Comparison of ENCODE assay signal across 19 cellular contexts in genomic region chr16:57621521-57622268, GRCh38. TPM values are rescaled to one million over a fixed set of nuclear protein-coding genes. Genes with fewer than 3 reads are reported as not detected.
DNase-seq lines count a peak whose midpoint lies in the region; ATAC-seq, FAIRE-seq and TF ChIP-seq lines count a peak whose summit lies in the region.
"Had no signal": no experiment of that assay in that cellular context is flagged by ENCODE, and none has a peak within 500 bp of the region (broad histone marks: within the 10 kb centered on the region; RNA-seq: fewer than 3 reads in every experiment).

No MANE protein-coding gene starts in this region.

- peak overlapping the region; percentile 26 for H3K27ac Mint-ChIP-seq in astrocyte (ENCODE audit: unreplicated experiment)

- FAIRE-seq in astrocyte (lab: Jason Lieb, UNC), result no peak

- H3K4me2 ChIP-seq in astrocyte (ENCODE audit: low read length), result no peak overlapping the region
- H3K4me2 ChIP-seq in SK-N-SH, result no peak overlapping the region

- H3K4me3 ChIP-seq in astrocyte (ENCODE audit: insufficient read depth, low read depth, low read length), result no peak overlapping the region
- no peak overlapping the region for H3K4me3 ChIP-seq in left lung
- no peak overlapping the region for H3K4me3 ChIP-seq in SK-N-SH (ENCODE audit: low read depth in 2 of 2, low read length in 1 of 2)

- H3K9me2 ChIP-seq in SK-N-SH, result no peaks in the 10 kb centered on the region

- TF ChIP-seq CTCF in astrocyte (IDR thresholded peaks at IDR 0.05; ENCODE audit: insufficient read depth, low read depth, low read length), result no peak
- TF ChIP-seq CTCF in left lung (IDR thresholded peaks at IDR 0.05), result no peak
- no peak for TF ChIP-seq CTCF in SK-N-SH (IDR thresholded peaks at IDR 0.05)

- ATAC-seq in left lung, result no peak
- no peak for ATAC-seq in HG03432 (IDR thresholded peaks at IDR 0.05; ENCODE audit: unreplicated experiment)
- ATAC-seq: activated naive CD4-positive, alpha-beta T cell treated with anti-CD3 and anti-CD28 coated beads, Interleukin-2, amount 50 U/mL, for 72 hours; left lobe of liver had no signal

- H4K20me1 ChIP-seq in astrocyte (ENCODE audit: insufficient read depth, low read length), result no peaks in the 10 kb centered on the region
- no peaks in the 10 kb centered on the region for H4K20me1 ChIP-seq in SK-N-SH (ENCODE audit: insufficient read depth)

- no peaks in the 10 kb centered on the region for H3K27me3 ChIP-seq in astrocyte (ENCODE audit: insufficient read depth, low read length)
- no peaks in the 10 kb centered on the region for H3K27me3 ChIP-seq in left lung
- no peaks in the 10 kb centered on the region for H3K27me3 ChIP-seq in SK-N-SH (ENCODE audit: insufficient read depth)

- no peak overlapping the region for H3K9ac ChIP-seq in astrocyte (ENCODE audit: low read length)
- no peak overlapping the region for H3K9ac ChIP-seq in SK-N-SH

- intact Hi-C loops in left lung (cut with DNase I), result no loop called here

- H3K79me2 ChIP-seq in astrocyte (ENCODE audit: insufficient read depth, low read length) (no peaks in the 10 kb centered on the region), SK-N-SH (ENCODE audit: insufficient read depth) (no peaks in the 10 kb centered on the region)

- TF ChIP-seq EP300 in SK-N-SH (IDR thresholded peaks at IDR 0.05; ENCODE audit: borderline replicate concordance in 1 of 2, low read depth in 1 of 2, low read length in 1 of 2), result no peak

- H3K27ac ChIP-seq in astrocyte (ENCODE audit: low read depth, low read length), result no peak overlapping the region
- no peak overlapping the region for H3K27ac ChIP-seq in left lung
- H3K27ac ChIP-seq in substantia nigra (ENCODE audit: low read depth, low read length, poor library complexity, severe bottlenecking), result peak overlapping the region; percentile 83
- H3K27ac ChIP-seq in SK-N-SH (ENCODE audit: low read depth in 2 of 2, low read length in 1 of 2), result no peak overlapping the region

- H3K36me3 ChIP-seq in astrocyte (ENCODE audit: insufficient read depth, low read length), result no peaks in the 10 kb centered on the region
- H3K36me3 ChIP-seq in left lung, result no peaks in the 10 kb centered on the region
- no peaks in the 10 kb centered on the region for H3K36me3 ChIP-seq in SK-N-SH (replicated peaks in 1 of 2; ENCODE audit: control insufficient read depth in 1 of 2, insufficient read depth in 2 of 2, low read length in 1 of 2)

- H3K4me1 Mint-ChIP-seq in astrocyte (ENCODE audit: low read depth, unreplicated experiment), result peaks cover 21% of the 10 kb centered on the region

- WGBS in SK-N-SH (ENCODE audit: low lambda C conversion rate), result 72% methylated on average over 8 of the region's 10 CpGs

- H3K4me1 ChIP-seq in astrocyte (ENCODE audit: insufficient read depth, low read length), result peaks cover 20% of the 10 kb centered on the region
- peaks cover 3 to 5% of the 10 kb centered on the region in 2 donors for H3K4me1 ChIP-seq in left lung
- peaks cover 0 to 14% of the 10 kb centered on the region in 2 experiments; a peak in 2 of 4 replicates for H3K4me1 ChIP-seq in SK-N-SH (ENCODE audit: control insufficient read depth in 1 of 2, insufficient read depth in 2 of 2, low read depth in 1 of 2, low read length in 1 of 2)

- no peaks in the 10 kb centered on the region for H3K36me3 Mint-ChIP-seq in astrocyte (ENCODE audit: low read depth, unreplicated experiment)
- H3K36me3 Mint-ChIP-seq: activated naive CD4-positive, alpha-beta T cell treated with anti-CD3 and anti-CD28 coated beads, Interleukin-2, amount 50 U/mL, for 72 hours had no signal

- H2AFZ ChIP-seq in astrocyte (ENCODE audit: low read depth, low read length) (no peak overlapping the region), SK-N-SH (ENCODE audit: low read depth) (no peak overlapping the region)

- peaks cover 15% of the 10 kb centered on the region for H3K27me3 Mint-ChIP-seq in astrocyte (ENCODE audit: low read depth, unreplicated experiment)

- H3F3A ChIP-seq in SK-N-SH (replicated peaks; ENCODE audit: insufficient read depth), result no peaks in the 10 kb centered on the region

- CTCF ChIA-PET in SK-N-SH (lab: Yijun Ruan, JAX), result interaction anchor here (1.1 to 5.6 kb wide), 4 partner anchors 11 to 28 kb away, joined by 3 to 30 read pairs (median 4); no protein-coding TSS in a partner anchor

- H3K9me3 Mint-ChIP-seq in astrocyte (ENCODE audit: unreplicated experiment), result no peaks in the 10 kb centered on the region
- H3K9me3 Mint-ChIP-seq: activated naive CD4-positive, alpha-beta T cell treated with anti-CD3 and anti-CD28 coated beads, Interleukin-2, amount 50 U/mL, for 72 hours had no signal

- no peak overlapping the region for H3K4me3 Mint-ChIP-seq in astrocyte (ENCODE audit: unreplicated experiment)

- DNase-seq in DMS53 (lab: John Stamatoyannopoulos, UW) (peak; percentile 63), DMS53 treated with DMSO at 0.1 percent for 48 hours (lab: John Stamatoyannopoulos, UW; ENCODE audit: unreplicated experiment) (no peak), astrocyte (ENCODE audit: low read depth) (no peak), left lung (peak; percentile 57 to 58), substantia nigra (lab: John Stamatoyannopoulos, UW) (no peak), HPDE6-E6E7 (ENCODE audit: extremely low spot score) (no peak), SK-N-SH (no peak)
- DNase-seq: 8988T; activated CD8-positive, alpha-beta memory T cell treated with anti-CD3 and anti-CD28 coated beads for 24 hours; DMS79; HCEC 1CT; KG1; NCI-H1930 had no signal

- H3K9me3 ChIP-seq in astrocyte (ENCODE audit: insufficient read depth, low read depth, low read length) (no peaks in the 10 kb centered on the region), left lung (no peaks in the 10 kb centered on the region), SK-N-SH (no peaks in the 10 kb centered on the region)

- POLR2A ChIA-PET in SK-N-SH (lab: Yijun Ruan, JAX), result interaction anchor here (0.7 kb wide), 1 partner anchor 684 kb away, joined by 5 read pairs; no protein-coding TSS in a partner anchor

- no peak for TF ChIP-seq RAD21 in SK-N-SH (IDR thresholded peaks at IDR 0.05; ENCODE audit: low read length)

TF ChIP-seq in SK-N-SH, 30 proteins besides CTCF, POLR2A, EP300 and RAD21:
- TF ChIP-seq MXI1 (IDR thresholded peaks at IDR 0.05; ENCODE audit: low read depth, low read length), result no peak
- TF ChIP-seq REST (IDR thresholded peaks at IDR 0.05; ENCODE audit: low read depth, low read length), result no peak
- no peak for TF ChIP-seq GABPA (IDR thresholded peaks at IDR 0.05; ENCODE audit: low read depth)
- TF ChIP-seq FOXM1 (IDR thresholded peaks at IDR 0.05; ENCODE audit: low read depth), result no peak
- TF ChIP-seq FOXJ3 (CRISPR knock-in tag; IDR thresholded peaks at IDR 0.05), result no peak
- no peak for TF ChIP-seq EZH2phosphoT487 (IDR thresholded peaks at IDR 0.05; ENCODE audit: borderline replicate concordance, low read depth)
- no peak for TF ChIP-seq TCF12 (IDR thresholded peaks at IDR 0.05)
- TF ChIP-seq RCOR1 (IDR thresholded peaks at IDR 0.05; ENCODE audit: low read length), result no peak
- TF ChIP-seq MEF2A (IDR thresholded peaks at IDR 0.05; ENCODE audit: borderline replicate concordance, low read depth), result no peak
- no peak for TF ChIP-seq ELF1 (IDR thresholded peaks at IDR 0.05)
TF ChIP-seq in SK-N-SH: peak in this region for 0.

RNA-seq across cellular contexts. Expression of gene ADGRG1, which starts 6.7 kb away (rescaled TPM):
- total RNA-seq in astrocyte (13.6 and 13.9 TPM in 2 replicates), left lung (10 to 100 TPM; 53.2 to 78.4 TPM)
- polyA plus RNA-seq in SK-N-SH (2012; rRNA removed), result 2.6 and 7.4 TPM in 2 replicates
- polyA plus RNA-seq in SK-N-SH (2012; cell fraction: cytosol; rRNA removed), result 3.1 and 4.6 TPM in 2 replicates
- polyA plus RNA-seq in SK-N-SH (2012; cell fraction: nucleus; rRNA removed), result 8.1 and 10.9 TPM in 2 replicates
- total RNA-seq: OCI-LY7 had no signal

RNA-seq across cellular contexts. Expression of gene ADGRG3, which starts 46.4 kb away (rescaled TPM):
- total RNA-seq in astrocyte (not detected in 2 replicates), left lung (10 to 100 TPM in 1 of 2 donors, 1 to 10 TPM in 1; 1.1 to 29.8 TPM)
- not detected in 2 replicates for polyA plus RNA-seq in SK-N-SH (2012; rRNA removed)
- not detected in 2 replicates for polyA plus RNA-seq in SK-N-SH (2012; cell fraction: cytosol; rRNA removed)
- not detected in 2 replicates for polyA plus RNA-seq in SK-N-SH (2012; cell fraction: nucleus; rRNA removed)
- total RNA-seq: OCI-LY7; osteocyte; T-helper 2 cell treated with Interferon-gamma antibody and Interleukin-4, amounts not matched to agents 100 ng/mL and 5 ng/mL, for 36 hours had no signal

Comparison
In these comparisons a context has a peak if more than half of its experiments do, and no peak if none do; other contexts are left out.
1. DNase-seq: peak in DMS53 (single experiment) and left lung (2 of 2); none in DMS53 treated with DMSO at 0.1 percent for 48 hours (single experiment), astrocyte (single experiment), substantia nigra (0 of 49), HPDE6-E6E7 (single experiment) and SK-N-SH (single experiment).